7 cellular contexts compared by ENCODE assay signal in the genomic region with DNA sequence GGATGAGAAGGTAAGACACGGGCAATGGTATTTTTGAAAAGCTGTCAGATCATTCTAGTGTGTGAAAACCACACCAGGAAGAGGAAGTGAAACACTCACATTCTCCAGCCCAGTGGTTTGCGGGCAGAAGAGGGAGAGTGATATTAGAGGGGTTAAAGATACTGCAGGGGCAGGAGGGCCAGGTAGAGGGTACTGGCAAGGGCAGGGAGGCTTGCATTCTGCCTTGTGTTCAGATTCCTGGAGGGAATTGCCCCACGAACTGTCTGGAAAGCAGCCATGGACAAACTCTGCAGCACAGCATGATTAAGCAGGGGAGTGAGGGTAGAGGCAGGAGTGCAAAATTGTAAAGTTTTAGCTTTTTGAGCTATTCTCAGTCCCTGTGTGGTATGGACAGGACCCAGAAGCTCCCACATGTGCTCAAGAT. TPM values are rescaled to one million over a fixed set of nuclear protein-coding genes. Genes with fewer than 3 reads are reported as not detected.
DNase-seq lines count a peak whose midpoint lies in the region; ATAC-seq and TF ChIP-seq lines count a peak whose summit lies in the region.

No MANE protein-coding gene starts in this region.

- peak; percentile 98 for ATAC-seq in GM19463 (IDR thresholded peaks at IDR 0.05; ENCODE audit: unreplicated experiment)
- ATAC-seq in HG03520 (IDR thresholded peaks at IDR 0.05; ENCODE audit: unreplicated experiment): peak; percentile 98
- ATAC-seq in activated CD4-positive, alpha-beta T cell treated with anti-CD3 and anti-CD28 coated beads for 36 hours: peak; percentile 83

- TF ChIP-seq CTCF in chondrocyte (IDR thresholded peaks at IDR 0.05): no peak

- intact Hi-C loops in activated CD4-positive, alpha-beta T cell treated with anti-CD3 and anti-CD28 coated beads for 36 hours (cut with DNase I, micrococcal nuclease): loop anchor here (1.0 to 10.0 kb wide), 5 partner anchors 11 to 457 kb away; partner anchors contain the start of gene SLAIN2 (in 1 of the 2)

- H3K27ac Mint-ChIP-seq in activated CD4-positive, alpha-beta T cell treated with anti-CD3 and anti-CD28 coated beads for 36 hours: peak overlapping the region; percentile 70
- H3K27ac Mint-ChIP-seq in chondrocyte (ENCODE audit: unreplicated experiment): no peak overlapping the region

- peaks cover 60% of the 10 kb centered on the region for H3K4me1 Mint-ChIP-seq in activated CD4-positive, alpha-beta T cell treated with anti-CD3 and anti-CD28 coated beads for 36 hours
- H3K4me1 Mint-ChIP-seq in chondrocyte (ENCODE audit: low read depth): no peaks in the 10 kb centered on the region

- no peaks in the 10 kb centered on the region for H3K36me3 Mint-ChIP-seq in activated CD4-positive, alpha-beta T cell treated with anti-CD3 and anti-CD28 coated beads for 36 hours (ENCODE audit: low read depth)
- no peaks in the 10 kb centered on the region for H3K36me3 Mint-ChIP-seq in chondrocyte (ENCODE audit: low read depth)

- H3K9me3 Mint-ChIP-seq in activated CD4-positive, alpha-beta T cell treated with anti-CD3 and anti-CD28 coated beads for 36 hours (ENCODE audit: low read depth): no peaks in the 10 kb centered on the region
- H3K9me3 Mint-ChIP-seq in chondrocyte (ENCODE audit: low read depth): no peaks in the 10 kb centered on the region

- H3K4me3 Mint-ChIP-seq in activated CD4-positive, alpha-beta T cell treated with anti-CD3 and anti-CD28 coated beads for 36 hours: peak overlapping the region; percentile 47
- no peak overlapping the region for H3K4me3 Mint-ChIP-seq in chondrocyte (ENCODE audit: unreplicated experiment)

- peak; percentile 90 for DNase-seq in activated CD4-positive, alpha-beta T cell treated with anti-CD3 and anti-CD28 coated beads for 36 hours
- DNase-seq in germinal center (ENCODE audit: low spot score) (peak; percentile 58), epidermal melanocyte (ENCODE audit: insufficient read length, low spot score) (no peak), chondrocyte (ENCODE audit: low spot score) (no peak)
- peak; percentile 44 to 62 for DNase-seq in stimulated activated CD8-positive, alpha-beta memory T cell treated with anti-CD3 and anti-CD28 coated beads, Interleukin-2, amount 100 ng/mL, for 1 hour (ENCODE audit: low read depth in 2 of 2)

- peaks cover 17% of the 10 kb centered on the region for H3K27me3 Mint-ChIP-seq in activated CD4-positive, alpha-beta T cell treated with anti-CD3 and anti-CD28 coated beads for 36 hours
- H3K27me3 Mint-ChIP-seq in chondrocyte (ENCODE audit: low read depth): peaks cover 33% of the 10 kb centered on the region

- CTCF ChIA-PET in activated CD4-positive, alpha-beta T cell treated with anti-CD3 and anti-CD28 coated beads for 36 hours (lab: Charles Lee): interaction anchor here (0.6 to 11.2 kb wide), 9 partner anchors 12 to 114 kb away, joined by 3 to 105 read pairs (median 4); no protein-coding TSS in a partner anchor

- POLR2A ChIA-PET in activated CD4-positive, alpha-beta T cell treated with anti-CD3 and anti-CD28 coated beads for 36 hours (lab: Charles Lee): interaction anchor here (0.7 to 2.0 kb wide), 3 partner anchors 11 to 28 kb away, joined by 3 to 6 read pairs (median 3); no protein-coding TSS in a partner anchor

RNA-seq across cellular contexts. Expression of gene NIPAL1, which starts 30.9 kb away (rescaled TPM):
- total RNA-seq in activated CD4-positive, alpha-beta T cell treated with anti-CD3 and anti-CD28 coated beads for 36 hours: 1 to 10 TPM; 1.6 to 1.8 TPM
- total RNA-seq in chondrocyte: 0.32 to 0.59 TPM (median 0.48 TPM) in 3 replicates

RNA-seq across cellular contexts. Expression of gene CNGA1, which starts 31.0 kb away (rescaled TPM):
- under 1 TPM; 0.16 to 0.30 TPM for total RNA-seq in activated CD4-positive, alpha-beta T cell treated with anti-CD3 and anti-CD28 coated beads for 36 hours
- not detected in 3 replicates for total RNA-seq in chondrocyte

Comparison
In these comparisons a context has a peak if more than half of its experiments do, and no peak if none do; other contexts are left out.
1. DNase-seq: peak in activated CD4-positive, alpha-beta T cell treated with anti-CD3 and anti-CD28 coated beads for 36 hours (single experiment), germinal center (single experiment) and stimulated activated CD8-positive, alpha-beta memory T cell treated with anti-CD3 and anti-CD28 coated beads, Interleukin-2, amount 100 ng/mL, for 1 hour (2 of 2); none in epidermal melanocyte (single experiment) and chondrocyte (single experiment).
2. Peak in every context shown above with its lines, with median percentiles within 50 percentile points of each other: ATAC-seq.